ENCODE assay signal across 8 cellular contexts in the genomic region with DNA sequence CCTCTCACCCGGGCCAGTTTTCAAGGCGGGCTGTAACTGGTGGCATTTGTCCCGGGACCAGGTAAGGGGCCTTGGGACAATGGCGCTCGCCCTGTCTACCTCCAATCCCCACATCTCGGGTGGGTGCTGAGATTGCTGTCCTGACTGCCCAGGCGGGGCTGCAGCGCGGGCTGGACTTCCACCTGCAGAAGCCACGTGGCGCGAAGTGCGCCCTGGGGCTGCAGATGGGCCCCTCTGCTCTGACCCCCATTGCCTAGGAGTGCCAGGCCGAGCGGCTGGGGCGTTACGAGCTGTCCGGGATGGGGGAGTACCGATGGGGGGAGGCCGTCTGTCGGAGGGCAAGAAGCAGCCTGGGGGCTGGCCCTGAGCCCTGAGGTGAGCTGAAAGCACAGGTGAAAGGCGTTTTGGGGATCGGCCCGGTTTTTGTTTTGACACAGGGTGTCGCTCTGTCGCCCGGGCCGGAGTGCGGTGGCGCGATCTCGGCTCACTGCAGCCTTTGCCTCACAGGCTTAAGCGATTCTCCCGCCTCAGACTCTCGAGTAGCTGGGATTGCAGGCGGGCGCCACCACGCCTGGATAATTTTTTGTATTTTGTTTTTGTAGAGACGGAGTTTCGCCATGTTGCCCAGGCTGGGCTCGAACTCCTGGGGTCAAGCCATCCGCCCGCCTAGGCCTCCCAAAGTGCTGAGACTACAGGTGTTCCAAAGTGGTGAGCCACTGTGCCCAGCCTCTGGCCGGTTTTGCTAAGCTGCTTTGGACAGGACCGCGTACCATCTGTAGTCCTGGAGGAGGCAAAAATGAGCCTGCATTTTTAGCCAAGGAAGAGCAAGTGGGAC. TPM values are rescaled to one million over a fixed set of nuclear protein-coding genes. Genes with fewer than 3 reads are reported as not detected.
DNase-seq lines count a peak whose midpoint lies in the region; ATAC-seq, FAIRE-seq and TF ChIP-seq lines count a peak whose summit lies in the region.

A gene with protein sequence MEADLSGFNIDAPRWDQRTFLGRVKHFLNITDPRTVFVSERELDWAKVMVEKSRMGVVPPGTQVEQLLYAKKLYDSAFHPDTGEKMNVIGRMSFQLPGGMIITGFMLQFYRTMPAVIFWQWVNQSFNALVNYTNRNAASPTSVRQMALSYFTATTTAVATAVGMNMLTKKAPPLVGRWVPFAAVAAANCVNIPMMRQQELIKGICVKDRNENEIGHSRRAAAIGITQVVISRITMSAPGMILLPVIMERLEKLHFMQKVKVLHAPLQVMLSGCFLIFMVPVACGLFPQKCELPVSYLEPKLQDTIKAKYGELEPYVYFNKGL (plus strand): TSS at position 16 of the 835 bp plus-strand sequence. CDS start 12,001 bp downstream, outside the sequence.

- peak within 1 kb of the TSS; percentile 83 for H3K9ac ChIP-seq in keratinocyte (ENCODE audit: control insufficient read depth, extremely low read depth, insufficient read depth, low read length)

- FAIRE-seq in keratinocyte (lab: Jason Lieb, UNC): no peak

- peaks cover 11% of the 10 kb centered on the region for H3K36me3 Mint-ChIP-seq in activated naive CD8-positive, alpha-beta T cell treated with anti-CD3 and anti-CD28 coated beads, Interleukin-2, amount 10 ng/mL, durations not matched to agents 7 days and 5 days

- no peaks in the 10 kb centered on the region for H3K9me3 Mint-ChIP-seq in activated naive CD8-positive, alpha-beta T cell treated with anti-CD3 and anti-CD28 coated beads, Interleukin-2, amount 10 ng/mL, durations not matched to agents 7 days and 5 days

- no peaks in the 10 kb centered on the region for H3K27me3 Mint-ChIP-seq in activated naive CD8-positive, alpha-beta T cell treated with anti-CD3 and anti-CD28 coated beads, Interleukin-2, amount 10 ng/mL, durations not matched to agents 7 days and 5 days

- TF ChIP-seq CTCF in Peyer's patch (IDR thresholded peaks at IDR 0.05) (no peak), keratinocyte (optimal IDR thresholded peaks at IDR 0.05 in 1 of 3, IDR thresholded peaks at IDR 0.05 in 1 of 3, conservative IDR thresholded peaks at IDR 0.05 in 1 of 3; ENCODE audit: extremely low read depth in 1 of 3, insufficient read depth in 2 of 3, low read length in 3 of 3) (peak in 1 of 3 experiments; percentile 7)

- H3K4me1 Mint-ChIP-seq in activated naive CD8-positive, alpha-beta T cell treated with anti-CD3 and anti-CD28 coated beads, Interleukin-2, amount 10 ng/mL, durations not matched to agents 7 days and 5 days: peaks cover 46% of the 10 kb centered on the region

- H3K27ac ChIP-seq in Peyer's patch (peak within 1 kb of the TSS; percentile 83 to 90 (median 86)), keratinocyte (ENCODE audit: control insufficient read depth, insufficient read depth, low read length) (peak within 1 kb of the TSS; percentile 65)

- H3K4me3 ChIP-seq in Peyer's patch (peak within 1 kb of the TSS; percentile 82 to 93 (median 89)), keratinocyte (ENCODE audit: control insufficient read depth in 2 of 3, extremely low read depth in 1 of 3, insufficient read depth in 2 of 3, low read depth in 1 of 3, low read length in 3 of 3) (peak within 1 kb of the TSS; percentile 83 to 96 (median 91))

- peak within 1 kb of the TSS; percentile 99 for H3K4me2 ChIP-seq in keratinocyte (ENCODE audit: control insufficient read depth, extremely low read depth, insufficient read depth, low read depth, low read length)

- peak; percentile 29 for ATAC-seq in HG02642 (IDR thresholded peaks at IDR 0.05; ENCODE audit: poor library complexity, unreplicated experiment)
- ATAC-seq in activated naive CD8-positive, alpha-beta T cell treated with anti-CD3 and anti-CD28 coated beads, Interleukin-2, amount 10 ng/mL, durations not matched to agents 7 days and 5 days (ENCODE audit: low read depth): peak; percentile 25

- no peaks in the 10 kb centered on the region for H3K9me1 ChIP-seq in keratinocyte (ENCODE audit: control insufficient read depth, extremely low read depth, insufficient read depth, low read length)

- peak within 1 kb of the TSS; percentile 94 for H3K4me3 Mint-ChIP-seq in activated naive CD8-positive, alpha-beta T cell treated with anti-CD3 and anti-CD28 coated beads, Interleukin-2, amount 10 ng/mL, durations not matched to agents 7 days and 5 days

- H3K79me2 ChIP-seq in keratinocyte (ENCODE audit: control insufficient read depth, insufficient read depth, low read length): peaks cover 19% of the 10 kb centered on the region

- POLR2A ChIA-PET in activated naive CD8-positive, alpha-beta T cell treated with anti-CD3 and anti-CD28 coated beads, Interleukin-2, amount 10 ng/mL, durations not matched to agents 7 days and 5 days (lab: Charles Lee): interaction anchor here (0.5 to 3.6 kb wide), 18 partner anchors 11 to 644 kb away, joined by 3 to 40 read pairs (median 8); a partner anchor contains a TSS

- H3K27ac Mint-ChIP-seq in activated naive CD8-positive, alpha-beta T cell treated with anti-CD3 and anti-CD28 coated beads, Interleukin-2, amount 10 ng/mL, durations not matched to agents 7 days and 5 days: peak within 1 kb of the TSS; percentile 89

- H4K20me1 ChIP-seq in keratinocyte (ENCODE audit: control insufficient read depth, extremely low read depth, insufficient read depth, low read length): no peaks in the 10 kb centered on the region

- dilution Hi-C loops in keratinocyte (cut with MboI; ENCODE audit: extremely low pct_ligation_motif_present, low sequenced_read_pairs): no loop called here

- DNase-seq in NCI-H2227 (lab: John Stamatoyannopoulos, UW; ENCODE audit: unreplicated experiment): peak; percentile 16
- no peak for DNase-seq in NCI-H2227 treated with DMSO at 0.1 percent for 48 hours (lab: John Stamatoyannopoulos, UW)
- peak in 2 of 3 donors; percentile 44 to 59 for DNase-seq in Peyer's patch
- DNase-seq in activated naive CD8-positive, alpha-beta T cell treated with anti-CD3 and anti-CD28 coated beads, Interleukin-2, amount 10 ng/mL, durations not matched to agents 7 days and 5 days: no peak
- DNase-seq in keratinocyte (ENCODE audit: low read depth, low spot score): no peak
- peak; percentile 56 for DNase-seq in stimulated activated CD4-positive, alpha-beta T cell treated with anti-CD3 and anti-CD28 coated beads, Interleukin-4, amount 100 ng/mL, for 24 hours
- DNase-seq in NCI-H1048 (lab: John Stamatoyannopoulos, UW): no peak

- peaks cover 0 to 17% (median 0%) of the 10 kb centered on the region in 4 donors for H3K4me1 ChIP-seq in Peyer's patch
- H3K4me1 ChIP-seq in keratinocyte (ENCODE audit: control insufficient read depth, extremely low read depth, insufficient read depth, low read length): peaks cover 19% of the 10 kb centered on the region

- no peaks in the 10 kb centered on the region for H3K27me3 ChIP-seq in Peyer's patch
- no peaks in the 10 kb centered on the region for H3K27me3 ChIP-seq in keratinocyte (ENCODE audit: control insufficient read depth, extremely low read depth, insufficient read depth, low read length)

- H3K9me3 ChIP-seq in Peyer's patch: no peaks in the 10 kb centered on the region
- no peaks in the 10 kb centered on the region for H3K9me3 ChIP-seq in keratinocyte (ENCODE audit: control insufficient read depth, low read depth, low read length)

- H3K36me3 ChIP-seq in Peyer's patch (no peaks in the 10 kb centered on the region), keratinocyte (ENCODE audit: control insufficient read depth in 2 of 2, extremely low read depth in 1 of 2, insufficient read depth in 2 of 2, low read length in 2 of 2) (no peaks in the 10 kb centered on the region)

- peak within 1 kb of the TSS; percentile 96 for H2AFZ ChIP-seq in keratinocyte (ENCODE audit: control insufficient read depth, low read length)

- TF ChIP-seq POLR2A in Peyer's patch (IDR thresholded peaks at IDR 0.05): peak in 1 of 2 donors; percentile 15

RNA-seq across cellular contexts. Expression of the gene that starts here (rescaled TPM):
- 10 to 100 TPM in 1 of 4 donors, 1 to 10 TPM in 3; 1.9 to 37.1 (median 8.0) TPM for total RNA-seq in Peyer's patch
- total RNA-seq in activated naive CD8-positive, alpha-beta T cell treated with anti-CD3 and anti-CD28 coated beads, Interleukin-2, amount 10 ng/mL, durations not matched to agents 7 days and 5 days: 10 to 100 TPM; 19.4 to 21.1 TPM
- polyA plus RNA-seq in keratinocyte: 1.7 to 5.7 TPM (median 5.0 TPM) in 3 replicates
- polyA plus RNA-seq in keratinocyte (2011; ENCODE audit: low read depth): 0.20 TPM
- polyA plus RNA-seq in keratinocyte (2011; cell fraction: cytosol; rRNA removed): 2.5 TPM in 2 replicates
- 2.4 and 3.1 TPM in 2 replicates for polyA plus RNA-seq in keratinocyte (2011; cell fraction: nucleus; rRNA removed)
- 0.45 and 4.8 TPM in 2 replicates for polyA plus RNA-seq in keratinocyte (2012; ENCODE audit: low replicate concordance)
- 6.3 to 24.1 TPM (median 11.6 TPM) in 3 replicates for polyA minus RNA-seq in keratinocyte
- polyA minus RNA-seq in keratinocyte (2011; cell fraction: cytosol; rRNA and poly(A)+ RNA removed): 4.2 TPM
- polyA minus RNA-seq in keratinocyte (2011; cell fraction: nucleus; rRNA and poly(A)+ RNA removed): 1.1 and 2.3 TPM in 2 replicates

Comparison
In these comparisons a context has a peak if more than half of its experiments do, and no peak if none do; other contexts are left out.
1. DNase-seq: peak in NCI-H2227 (single experiment), Peyer's patch (2 of 3) and stimulated activated CD4-positive, alpha-beta T cell treated with anti-CD3 and anti-CD28 coated beads, Interleukin-4, amount 100 ng/mL, for 24 hours (single experiment); none in NCI-H2227 treated with DMSO at 0.1 percent for 48 hours (single experiment), activated naive CD8-positive, alpha-beta T cell treated with anti-CD3 and anti-CD28 coated beads, Interleukin-2, amount 10 ng/mL, durations not matched to agents 7 days and 5 days (single experiment), keratinocyte (single experiment) and NCI-H1048 (single experiment).